In genomic region chr5:113776168-113776567, GRCh38 we compare ENCODE assay signal across 19 cellular contexts.
A peak's percentile ranks its signal among the peaks of the same experiment; 100 is the strongest.
DNase-seq lines count a peak whose midpoint lies in the region; ATAC-seq, FAIRE-seq and TF ChIP-seq lines count a peak whose summit lies in the region.
"Had no signal": no experiment of that assay in that cellular context is flagged by ENCODE, and none has a peak within 500 bp of the region (broad histone marks: within the 10 kb centered on the region; RNA-seq: fewer than 3 reads in every experiment).

No MANE protein-coding gene starts in this region.

- POLR2A ChIA-PET in H1 (lab: Charles Lee; ENCODE audit: partially characterized antibody) = no interaction called here

- H3K36me3 ChIP-seq in H1 (ENCODE audit: control insufficient read depth in 2 of 4, insufficient read depth in 4 of 4, low read length in 3 of 4) = no peaks in the 10 kb centered on the region
- no peaks in the 10 kb centered on the region for H3K36me3 ChIP-seq in body of pancreas (replicated peaks in 1 of 2; ENCODE audit: insufficient read depth in 1 of 2, low read depth in 2 of 2)

- H3K4ac ChIP-seq in H1 (replicated peaks; ENCODE audit: insufficient read length, low read depth, low read length) = no peak overlapping the region

- no peaks in the 10 kb centered on the region for H3K23me2 ChIP-seq in H1 (ENCODE audit: low read depth, low read length)

- no peak for ATAC-seq in esophagus mucosa
- no peak for ATAC-seq in body of pancreas
- ATAC-seq: A549, Right ventricle myocardium inferior had no signal

- no peak overlapping the region for H2BK120ac ChIP-seq in H1 (replicated peaks; ENCODE audit: low read depth, low read length)

- H3K4me2 ChIP-seq in H1 (ENCODE audit: insufficient read depth in 1 of 2, low read depth in 2 of 2, low read length in 2 of 2) = peak overlapping the region; percentile 15 to 54; a peak in 3 of 4 replicates
- H3K4me2 ChIP-seq: A549 had no signal

- no peak for TF ChIP-seq RAD21 in H1 (IDR thresholded peaks at IDR 0.05 in 1 of 2, conservative IDR thresholded peaks at IDR 0.05 in 1 of 2; ENCODE audit: low read depth in 2 of 2, low read length in 2 of 2)

- peak overlapping the region; percentile 56 for H3K18ac ChIP-seq in H1 (ENCODE audit: extremely low read depth, low read length)

- H3K9me3 ChIP-seq in H1 (ENCODE audit: insufficient read depth in 2 of 2, low read depth in 1 of 2, low read length in 1 of 2) = no peaks in the 10 kb centered on the region; a peak in 1 of 4 replicates
- no peaks in the 10 kb centered on the region for H3K9me3 ChIP-seq in body of pancreas
- H3K9me3 ChIP-seq: A549 had no signal

- no peak overlapping the region for H3K27ac Mint-ChIP-seq in HFFc6
- H3K27ac Mint-ChIP-seq: B cell had no signal

- peak; percentile 88 for FAIRE-seq in H1 (lab: Jason Lieb, UNC)
- FAIRE-seq: A549, GM12878 had no signal

- H3K4me1 ChIP-seq in H1 (replicated peaks in 1 of 4; ENCODE audit: control insufficient read depth in 3 of 4, insufficient read depth in 4 of 4, low read length in 3 of 4) (peaks cover 2 to 13% (median 4%) of the 10 kb centered on the region in 4 experiments; a peak in 4 of 7 replicates), body of pancreas (no peaks in the 10 kb centered on the region)
- H3K4me1 ChIP-seq: A549 had no signal

- H3K27me3 ChIP-seq in H1 (replicated peaks in 1 of 4; ENCODE audit: control insufficient read depth in 3 of 4, extremely low read depth in 1 of 4, insufficient read depth in 3 of 4, low read length in 3 of 4) (no peaks in the 10 kb centered on the region), body of pancreas (no peaks in the 10 kb centered on the region)

- no peak overlapping the region for H4K5ac ChIP-seq in H1 (ENCODE audit: insufficient read length, low read depth, low read length)

- TF ChIP-seq POLR2A in H1 (IDR thresholded peaks at IDR 0.05; ENCODE audit: control extremely low read depth in 1 of 2, low read depth in 2 of 2, low read length in 2 of 2) = no peak
- TF ChIP-seq POLR2A in body of pancreas (IDR thresholded peaks at IDR 0.05) = no peak

- peaks cover 14% of the 10 kb centered on the region; the same call in 1 of the 2 replicates for H3K4me1 Mint-ChIP-seq in HFFc6 (ENCODE audit: low read depth)
- H3K4me1 Mint-ChIP-seq: B cell had no signal

- CTCF ChIA-PET in H1 (lab: Charles Lee; ENCODE audit: partially characterized antibody) = no interaction called here

- peaks cover 2% of the 10 kb centered on the region; the same call in 1 of the 2 replicates for H3K9me3 Mint-ChIP-seq in HFFc6

- no peaks in the 10 kb centered on the region for H3K79me1 ChIP-seq in H1 (ENCODE audit: low read depth, low read length)

- H3K23ac ChIP-seq in H1 (ENCODE audit: insufficient read length) = no peak overlapping the region

- H3K4me3 ChIP-seq in H1 (ENCODE audit: extremely low read depth in 1 of 4, insufficient read depth in 2 of 4, low read depth in 3 of 4, low read length in 4 of 4) = peak overlapping the region in 1 of 4 experiments; percentile 26; a peak in 1 of 8 replicates
- H3K4me3 ChIP-seq in body of pancreas = no peak overlapping the region
- H3K4me3 ChIP-seq: A549, GM12878 had no signal

- no peak overlapping the region for H3K9ac ChIP-seq in H1 (replicated peaks in 1 of 4; ENCODE audit: extremely low read depth in 1 of 4, low read depth in 3 of 4, low read length in 3 of 4)

- H3K4me3 Mint-ChIP-seq in HFFc6 = peak overlapping the region; percentile 88
- H3K4me3 Mint-ChIP-seq: B cell had no signal

- DNase-seq in HFFc6 = no peak
- peak in 1 of 2 experiments; percentile 3 for DNase-seq in H1 (ENCODE audit: low read depth in 1 of 2, low spot score in 2 of 2)
- DNase-seq in iPS-NIHi11 (ENCODE audit: low spot score) = peak; percentile 31
- no peak for DNase-seq in NCI-H1930 (lab: John Stamatoyannopoulos, UW)
- no peak for DNase-seq in body of pancreas
- DNase-seq: DMS79, HCEC 1CT, Karpas-422, NCI-H1417, NCI-H1694 treated with DMSO at 0.1 percent for 48 hours, NCI-H446, NCI-H526, OCI-M1 had no signal

- no peak overlapping the region for H2AK5ac ChIP-seq in H1 (ENCODE audit: low read depth, low read length)

- no peak overlapping the region for H3K14ac ChIP-seq in H1 (ENCODE audit: insufficient read length)

- H3K27ac ChIP-seq in C4-2B = peak overlapping the region; percentile 72; the same call in 1 of the 2 replicates
- peak overlapping the region; percentile 35; the same call in 1 of the 2 replicates for H3K27ac ChIP-seq in H1 (ENCODE audit: low read depth, low read length)
- no peak overlapping the region for H3K27ac ChIP-seq in body of pancreas
- H3K27ac ChIP-seq: A549 had no signal

- peak overlapping the region; percentile 78; the same call in 1 of the 2 replicates for H2BK5ac ChIP-seq in H1 (ENCODE audit: low read depth, low read length)

- H3K56ac ChIP-seq in H1 (replicated peaks; ENCODE audit: insufficient read length, low read depth, low read length) = no peak overlapping the region

- 27% methylated on average over 5 of the region's 5 CpGs; no CpG with 5 or more reads in 1 of the 2 experiments for WGBS in H1 (ENCODE audit: extremely low coverage in 1 of 2, insufficient coverage in 1 of 2, insufficient read length in 1 of 2, insufficient replicate concordance in 2 of 2, low coverage in 1 of 2, low lambda C conversion rate in 2 of 2, missing lambda C conversion rate in 1 of 2), 2 experiments
- 75 to 88% methylated on average over 5 of the region's 5 CpGs for WGBS in body of pancreas, 2 donors

- H3K36me3 Mint-ChIP-seq in HFFc6 (ENCODE audit: low read depth) = no peaks in the 10 kb centered on the region

- no peak overlapping the region for H2BK15ac ChIP-seq in H1 (ENCODE audit: low read length)

- no peaks in the 10 kb centered on the region for H3K27me3 Mint-ChIP-seq in HFFc6 (ENCODE audit: insufficient read depth)

- H3K79me2 ChIP-seq in H1 (ENCODE audit: control insufficient read depth in 1 of 2, insufficient read depth in 2 of 2, low read length in 2 of 2) = no peaks in the 10 kb centered on the region

- no peak for TF ChIP-seq EP300 in H1 (IDR thresholded peaks at IDR 0.05; ENCODE audit: borderline replicate concordance in 1 of 2, low read depth in 2 of 2, low read length in 2 of 2)

- H2BK12ac ChIP-seq in H1 (ENCODE audit: low read depth, low read length) = no peak overlapping the region; the same call in 1 of the 2 replicates

- peak overlapping the region; percentile 17 for H4K91ac ChIP-seq in H1 (replicated peaks; ENCODE audit: insufficient read length, low read length)

- no peak overlapping the region for H2AFZ ChIP-seq in H1 (ENCODE audit: low read length)

- peak overlapping the region; percentile 21; the same call in 1 of the 2 replicates for H2BK20ac ChIP-seq in H1 (ENCODE audit: low read length)

- TF ChIP-seq CTCF in C4-2B (conservative IDR thresholded peaks at IDR 0.05) (no peak), HFFc6 (IDR thresholded peaks at IDR 0.05) (no peak), H1 (IDR thresholded peaks at IDR 0.05; ENCODE audit: control extremely low read depth in 1 of 3, insufficient read depth in 1 of 3, low read depth in 1 of 3, low read length in 3 of 3) (no peak), body of pancreas (IDR thresholded peaks at IDR 0.05) (no peak)

- intact Hi-C loops in body of pancreas (cut with DNase I) = no loop called here

- H4K20me1 ChIP-seq in H1 (replicated peaks in 1 of 2; ENCODE audit: control insufficient read depth in 1 of 2, insufficient read depth in 2 of 2, low read length in 2 of 2) = no peaks in the 10 kb centered on the region

- H4K8ac ChIP-seq in H1 (ENCODE audit: extremely low read depth, insufficient read depth, low read length) = no peak overlapping the region

TF ChIP-seq in H1, 55 proteins besides CTCF, POLR2A, EP300 and RAD21:
- peak; percentile 59; the same call in 1 of the 2 replicates for TF ChIP-seq POU5F1 (IDR thresholded peaks at IDR 0.05; ENCODE audit: low read depth, low read length)
- no peak for TF ChIP-seq TAF7 (optimal IDR thresholded peaks at IDR 0.05; ENCODE audit: borderline replicate concordance, low read depth, low read length)
- no peak for TF ChIP-seq NANOG (IDR thresholded peaks at IDR 0.05; ENCODE audit: insufficient read depth, low read depth, low read length, poor library complexity, severe bottlenecking)
- 0 out of 2 replicates have a peak, but pooled peaks have one; percentile 84 for TF ChIP-seq ATF2 (IDR thresholded peaks at IDR 0.05; ENCODE audit: low read length)
- TF ChIP-seq TCF12 (IDR thresholded peaks at IDR 0.05; ENCODE audit: low read depth, low read length) = no peak
- TF ChIP-seq RBBP5 (IDR thresholded peaks at IDR 0.05; ENCODE audit: borderline replicate concordance, low read depth, low read length) = peak; percentile 74; the same call in 1 of the 2 replicates
- TF ChIP-seq HDAC6 (IDR thresholded peaks at IDR 0.05; ENCODE audit: low read depth, low read length) = no peak
- no peak for TF ChIP-seq SRF (IDR thresholded peaks at IDR 0.05; ENCODE audit: low read depth, low read length)
- no peak for TF ChIP-seq GTF2F1 (IDR thresholded peaks at IDR 0.05; ENCODE audit: borderline replicate concordance, low read depth, low read length)
- no peak for TF ChIP-seq SIX5 (IDR thresholded peaks at IDR 0.05; ENCODE audit: low read depth, low read length)
- no peak for TF ChIP-seq PHF8 (conservative IDR thresholded peaks at IDR 0.05; ENCODE audit: low read depth, low read length)
- TF ChIP-seq ASH2L (IDR thresholded peaks at IDR 0.05; ENCODE audit: low read length) = peak; percentile 64
- no peak for TF ChIP-seq SP4 (IDR thresholded peaks at IDR 0.05; ENCODE audit: low read length)
- TF ChIP-seq CHD1 (IDR thresholded peaks at IDR 0.05; ENCODE audit: low read depth, low read length) = no peak
- TF ChIP-seq SP1 (IDR thresholded peaks at IDR 0.05; ENCODE audit: low read depth, low read length) = peak; percentile 76
- TF ChIP-seq BRCA1 (IDR thresholded peaks at IDR 0.05; ENCODE audit: low read depth, low read length) = no peak

Comparison
In these comparisons a context has a peak if more than half of its experiments do, and no peak if none do; other contexts are left out.
1. H3K27ac ChIP-seq: peak in C4-2B (single experiment) and H1 (single experiment); none in body of pancreas (0 of 4).